1 cellular context compared by ENCODE assay signal in the genomic region with DNA sequence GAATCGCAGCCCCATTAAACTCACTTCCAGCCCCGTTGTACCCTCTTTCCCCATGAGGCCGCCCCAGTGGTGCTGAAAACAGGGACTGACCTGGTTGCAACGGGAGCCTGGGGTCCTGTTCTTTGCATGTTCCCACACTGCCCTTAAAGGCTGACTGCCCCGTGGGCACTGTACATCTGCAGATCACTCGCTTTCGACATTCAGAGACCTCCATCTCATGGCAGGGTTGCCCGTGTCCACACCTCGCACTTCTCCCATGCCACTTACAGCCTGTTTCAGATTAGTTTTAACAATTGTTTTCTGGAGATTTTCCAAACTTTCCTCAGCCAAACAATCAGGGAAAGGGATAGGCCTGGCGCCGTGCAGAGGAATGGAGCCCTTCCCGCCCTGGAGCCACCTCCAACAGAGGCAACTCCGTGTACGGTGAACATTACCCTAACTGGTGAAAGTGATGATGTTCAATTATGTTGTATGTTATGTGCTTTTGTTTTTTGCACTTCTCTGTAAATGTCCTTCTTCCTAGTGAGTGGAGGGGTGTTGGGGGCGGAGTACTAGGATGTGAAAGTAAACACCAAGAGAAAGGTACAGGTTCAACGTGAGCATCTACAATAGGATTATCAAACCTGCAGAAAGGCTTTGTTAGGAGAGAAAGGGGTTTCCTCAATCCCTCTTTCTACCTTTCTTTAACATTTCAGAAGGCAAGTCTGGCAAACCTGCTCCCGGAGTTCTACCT.
TF ChIP-seq lines count a peak whose summit lies in the region.

No MANE protein-coding gene starts in this region.

TF ChIP-seq in HCT116, 20 proteins besides CTCF, POLR2A, EP300 and RAD21:
- TF ChIP-seq SIN3A (IDR thresholded peaks at IDR 0.05; ENCODE audit: low read depth) (no peak), FOSL1 (IDR thresholded peaks at IDR 0.05; ENCODE audit: low read depth) (no peak), CEBPB (IDR thresholded peaks at IDR 0.05; ENCODE audit: low read depth) (no peak), ELF1 (IDR thresholded peaks at IDR 0.05; ENCODE audit: borderline replicate concordance, low read depth) (no peak)
- TF ChIP-seq, protein P1, sequence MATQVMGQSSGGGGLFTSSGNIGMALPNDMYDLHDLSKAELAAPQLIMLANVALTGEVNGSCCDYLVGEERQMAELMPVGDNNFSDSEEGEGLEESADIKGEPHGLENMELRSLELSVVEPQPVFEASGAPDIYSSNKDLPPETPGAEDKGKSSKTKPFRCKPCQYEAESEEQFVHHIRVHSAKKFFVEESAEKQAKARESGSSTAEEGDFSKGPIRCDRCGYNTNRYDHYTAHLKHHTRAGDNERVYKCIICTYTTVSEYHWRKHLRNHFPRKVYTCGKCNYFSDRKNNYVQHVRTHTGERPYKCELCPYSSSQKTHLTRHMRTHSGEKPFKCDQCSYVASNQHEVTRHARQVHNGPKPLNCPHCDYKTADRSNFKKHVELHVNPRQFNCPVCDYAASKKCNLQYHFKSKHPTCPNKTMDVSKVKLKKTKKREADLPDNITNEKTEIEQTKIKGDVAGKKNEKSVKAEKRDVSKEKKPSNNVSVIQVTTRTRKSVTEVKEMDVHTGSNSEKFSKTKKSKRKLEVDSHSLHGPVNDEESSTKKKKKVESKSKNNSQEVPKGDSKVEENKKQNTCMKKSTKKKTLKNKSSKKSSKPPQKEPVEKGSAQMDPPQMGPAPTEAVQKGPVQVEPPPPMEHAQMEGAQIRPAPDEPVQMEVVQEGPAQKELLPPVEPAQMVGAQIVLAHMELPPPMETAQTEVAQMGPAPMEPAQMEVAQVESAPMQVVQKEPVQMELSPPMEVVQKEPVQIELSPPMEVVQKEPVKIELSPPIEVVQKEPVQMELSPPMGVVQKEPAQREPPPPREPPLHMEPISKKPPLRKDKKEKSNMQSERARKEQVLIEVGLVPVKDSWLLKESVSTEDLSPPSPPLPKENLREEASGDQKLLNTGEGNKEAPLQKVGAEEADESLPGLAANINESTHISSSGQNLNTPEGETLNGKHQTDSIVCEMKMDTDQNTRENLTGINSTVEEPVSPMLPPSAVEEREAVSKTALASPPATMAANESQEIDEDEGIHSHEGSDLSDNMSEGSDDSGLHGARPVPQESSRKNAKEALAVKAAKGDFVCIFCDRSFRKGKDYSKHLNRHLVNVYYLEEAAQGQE (IDR thresholded peaks at IDR 0.05; ENCODE audit: low read depth), result no peak
- TF ChIP-seq, protein P2, sequence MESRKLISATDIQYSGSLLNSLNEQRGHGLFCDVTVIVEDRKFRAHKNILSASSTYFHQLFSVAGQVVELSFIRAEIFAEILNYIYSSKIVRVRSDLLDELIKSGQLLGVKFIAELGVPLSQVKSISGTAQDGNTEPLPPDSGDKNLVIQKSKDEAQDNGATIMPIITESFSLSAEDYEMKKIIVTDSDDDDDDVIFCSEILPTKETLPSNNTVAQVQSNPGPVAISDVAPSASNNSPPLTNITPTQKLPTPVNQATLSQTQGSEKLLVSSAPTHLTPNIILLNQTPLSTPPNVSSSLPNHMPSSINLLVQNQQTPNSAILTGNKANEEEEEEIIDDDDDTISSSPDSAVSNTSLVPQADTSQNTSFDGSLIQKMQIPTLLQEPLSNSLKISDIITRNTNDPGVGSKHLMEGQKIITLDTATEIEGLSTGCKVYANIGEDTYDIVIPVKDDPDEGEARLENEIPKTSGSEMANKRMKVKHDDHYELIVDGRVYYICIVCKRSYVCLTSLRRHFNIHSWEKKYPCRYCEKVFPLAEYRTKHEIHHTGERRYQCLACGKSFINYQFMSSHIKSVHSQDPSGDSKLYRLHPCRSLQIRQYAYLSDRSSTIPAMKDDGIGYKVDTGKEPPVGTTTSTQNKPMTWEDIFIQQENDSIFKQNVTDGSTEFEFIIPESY (IDR thresholded peaks at IDR 0.05; ENCODE audit: extremely low read depth, insufficient replicate concordance, low read length), result no peak
